In the genomic region with DNA sequence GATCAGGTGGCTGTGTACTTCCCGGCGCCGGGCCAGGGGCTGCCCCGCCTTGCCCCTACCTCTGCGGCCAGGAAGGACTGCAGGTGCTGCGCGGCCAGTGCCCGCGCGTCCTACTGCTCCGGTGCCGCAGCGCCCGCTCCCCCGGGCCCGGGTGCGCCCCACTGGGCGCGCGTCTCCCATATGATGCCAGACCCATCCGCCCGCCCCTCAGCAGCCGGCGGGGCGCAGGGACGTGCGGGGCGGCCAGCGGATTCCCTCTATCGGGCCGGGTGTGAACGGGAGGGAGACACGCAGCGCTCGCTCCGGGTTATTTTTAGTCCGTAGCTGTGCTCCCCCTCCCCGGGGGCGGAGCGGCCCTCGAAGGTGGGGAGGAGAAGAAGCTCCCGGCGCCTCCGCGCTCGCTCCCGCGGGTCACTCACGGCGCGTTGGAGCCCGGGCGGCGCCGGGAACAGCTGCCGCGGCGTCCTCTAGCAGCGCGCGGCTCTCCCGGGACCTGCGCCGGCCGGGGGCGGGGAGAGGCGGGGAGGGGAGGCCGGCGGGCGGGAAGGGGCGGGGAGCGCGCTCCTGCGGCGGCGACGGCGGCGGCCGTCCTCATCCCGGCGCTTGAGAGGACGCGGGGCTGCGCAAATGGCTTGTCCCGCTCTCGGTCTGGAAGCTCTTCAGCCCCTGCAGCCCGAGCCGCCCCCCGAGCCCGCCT, we compare ENCODE assay signal across 8 cellular contexts.
DNase-seq lines count a peak whose midpoint lies in the region; ATAC-seq and TF ChIP-seq lines count a peak whose summit lies in the region.

No MANE protein-coding gene starts in this region.

- peak overlapping the region; percentile 68 for H3K4me3 Mint-ChIP-seq in dendritic cell treated with granulocyte-macrophage colony-stimulating factor and Interleukin-4, amounts not matched to agents 40 ng/mL and 50 ng/mL, for 4 days

- H3K9ac ChIP-seq in liver (ENCODE audit: low read depth in 1 of 2, low read length in 2 of 2), result peak overlapping the region; percentile 29 to 60

- intact Hi-C loops in dendritic cell treated with granulocyte-macrophage colony-stimulating factor and Interleukin-4, amounts not matched to agents 40 ng/mL and 50 ng/mL, for 4 days (cut with micrococcal nuclease), result no loop called here

- H3K27me3 Mint-ChIP-seq in dendritic cell treated with granulocyte-macrophage colony-stimulating factor and Interleukin-4, amounts not matched to agents 40 ng/mL and 50 ng/mL, for 4 days, result peaks cover 66% of the 10 kb centered on the region

- H3K27ac ChIP-seq in liver (ENCODE audit: low read depth in 1 of 2, low read length in 2 of 2), result peak overlapping the region; percentile 75 to 90
- peak overlapping the region; percentile 78 to 92 for H3K27ac ChIP-seq in thoracic aorta

- H3K4me3 ChIP-seq in liver (ENCODE audit: low read depth in 1 of 3, low read length in 3 of 3) (peak overlapping the region; percentile 62 to 95 (median 76)), thoracic aorta (peak overlapping the region; percentile 93)

- H3K9me3 ChIP-seq in liver (ENCODE audit: control insufficient read depth in 4 of 4, low read length in 3 of 4), result no peaks in the 10 kb centered on the region
- H3K9me3 ChIP-seq in thoracic aorta, result no peaks in the 10 kb centered on the region

- no peaks in the 10 kb centered on the region for H3K27me3 ChIP-seq in liver (ENCODE audit: control insufficient read depth in 4 of 4, insufficient read depth in 4 of 4, low read length in 3 of 4)
- H3K27me3 ChIP-seq in thoracic aorta (replicated peaks; ENCODE audit: insufficient read depth), result no peaks in the 10 kb centered on the region

- no peaks in the 10 kb centered on the region for H3K36me3 Mint-ChIP-seq in dendritic cell treated with granulocyte-macrophage colony-stimulating factor and Interleukin-4, amounts not matched to agents 40 ng/mL and 50 ng/mL, for 4 days (ENCODE audit: low read depth)

- H3K36me3 ChIP-seq in liver (ENCODE audit: control insufficient read depth in 4 of 4, insufficient read depth in 3 of 4, low read depth in 1 of 4, low read length in 3 of 4) (no peaks in the 10 kb centered on the region), thoracic aorta (no peaks in the 10 kb centered on the region)

- H3K4me1 Mint-ChIP-seq in dendritic cell treated with granulocyte-macrophage colony-stimulating factor and Interleukin-4, amounts not matched to agents 40 ng/mL and 50 ng/mL, for 4 days (ENCODE audit: low read depth), result peaks cover 19% of the 10 kb centered on the region

- DNase-seq in AG08396 (ENCODE audit: low spot score), result peak; percentile 75
- peak; percentile 53 for DNase-seq in HEK293T (ENCODE audit: extremely low spot score)
- peak; percentile 29 for DNase-seq in NCI-H748 treated with DMSO at 0.1 percent for 48 hours (lab: John Stamatoyannopoulos, UW)
- DNase-seq in thoracic aorta (ENCODE audit: low spot score), result peak; percentile 32

- WGBS in liver, result 1% methylated on average over 91 of the region's 91 CpGs

- H3K9me3 Mint-ChIP-seq in dendritic cell treated with granulocyte-macrophage colony-stimulating factor and Interleukin-4, amounts not matched to agents 40 ng/mL and 50 ng/mL, for 4 days, result no peaks in the 10 kb centered on the region

- ATAC-seq in thoracic aorta (ENCODE audit: insufficient number of reproducible peaks, low FRiP score, low read depth), result peak; percentile 25
- no peak for ATAC-seq in HG02938 (IDR thresholded peaks at IDR 0.05; ENCODE audit: unreplicated experiment)
- no peak for ATAC-seq in HG03460 (IDR thresholded peaks at IDR 0.05; ENCODE audit: unreplicated experiment)

- no peak for TF ChIP-seq CTCF in liver (IDR thresholded peaks at IDR 0.05; ENCODE audit: low read depth, low read length, missing input control)
- no peak for TF ChIP-seq CTCF in thoracic aorta (IDR thresholded peaks at IDR 0.05)

- no peak for TF ChIP-seq RAD21 in liver (IDR thresholded peaks at IDR 0.05)

- H3K27ac Mint-ChIP-seq in dendritic cell treated with granulocyte-macrophage colony-stimulating factor and Interleukin-4, amounts not matched to agents 40 ng/mL and 50 ng/mL, for 4 days, result no peak overlapping the region

- POLR2A ChIA-PET in HEK293T (lab: Yijun Ruan, JAX), result interaction anchor here (0.6 to 2.4 kb wide), 14 partner anchors 10 to 103 kb away, joined by 3 to 10 read pairs (median 4); no protein-coding TSS in a partner anchor

- CTCF ChIA-PET in HEK293T (lab: Yijun Ruan, JAX), result interaction anchor here (0.6 to 1.6 kb wide), 4 partner anchors 77 to 301 kb away, joined by 3 to 4 read pairs (median 3); no protein-coding TSS in a partner anchor

- H3K4me1 ChIP-seq in liver (ENCODE audit: control insufficient read depth in 4 of 4, insufficient read depth in 4 of 4, low read length in 3 of 4) (peaks cover 4 to 29% (median 11%) of the 10 kb centered on the region in 4 donors), thoracic aorta (ENCODE audit: control insufficient read depth in 1 of 2, low read depth in 2 of 2) (peaks cover 22 to 38% of the 10 kb centered on the region in 2 donors)

TF ChIP-seq in HEK293T, 16 proteins besides CTCF, POLR2A, EP300 and RAD21:
- TF ChIP-seq HDGF (IDR thresholded peaks at IDR 0.05; ENCODE audit: borderline replicate concordance) (no peak), TARDBP (IDR thresholded peaks at IDR 0.05) (no peak), L3MBTL2 (conservative IDR thresholded peaks at IDR 0.05) (no peak), LEF1 (IDR thresholded peaks at IDR 0.05; ENCODE audit: borderline replicate concordance) (no peak), ZNF384 (IDR thresholded peaks at IDR 0.05) (no peak), SUZ12 (IDR thresholded peaks at IDR 0.05) (no peak), SP1 (IDR thresholded peaks at IDR 0.05) (no peak), FOXM1 (IDR thresholded peaks at IDR 0.05; ENCODE audit: borderline replicate concordance) (no peak), NFRKB (IDR thresholded peaks at IDR 0.05) (no peak), ARNT (IDR thresholded peaks at IDR 0.05) (no peak), FOXA1 (IDR thresholded peaks at IDR 0.05) (no peak), BHLHE40 (IDR thresholded peaks at IDR 0.05; ENCODE audit: borderline replicate concordance) (no peak), CTBP1 (IDR thresholded peaks at IDR 0.05; ENCODE audit: borderline replicate concordance) (no peak), ELF4 (IDR thresholded peaks at IDR 0.05) (no peak), FOXK2 (IDR thresholded peaks at IDR 0.05) (no peak)
- TF ChIP-seq, protein P1, sequence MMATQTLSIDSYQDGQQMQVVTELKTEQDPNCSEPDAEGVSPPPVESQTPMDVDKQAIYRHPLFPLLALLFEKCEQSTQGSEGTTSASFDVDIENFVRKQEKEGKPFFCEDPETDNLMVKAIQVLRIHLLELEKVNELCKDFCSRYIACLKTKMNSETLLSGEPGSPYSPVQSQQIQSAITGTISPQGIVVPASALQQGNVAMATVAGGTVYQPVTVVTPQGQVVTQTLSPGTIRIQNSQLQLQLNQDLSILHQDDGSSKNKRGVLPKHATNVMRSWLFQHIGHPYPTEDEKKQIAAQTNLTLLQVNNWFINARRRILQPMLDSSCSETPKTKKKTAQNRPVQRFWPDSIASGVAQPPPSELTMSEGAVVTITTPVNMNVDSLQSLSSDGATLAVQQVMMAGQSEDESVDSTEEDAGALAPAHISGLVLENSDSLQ (IDR thresholded peaks at IDR 0.05), result no peak

TF ChIP-seq in liver, 16 proteins besides CTCF, POLR2A, EP300 and RAD21:
- TF ChIP-seq RXRA (IDR thresholded peaks at IDR 0.05) (no peak), GABPA (IDR thresholded peaks at IDR 0.05 in 1 of 2, conservative IDR thresholded peaks at IDR 0.05 in 1 of 2) (no peak), HNF4G (IDR thresholded peaks at IDR 0.05) (no peak), NR2F2 (IDR thresholded peaks at IDR 0.05) (no peak), FOXA1 (IDR thresholded peaks at IDR 0.05) (no peak), FOXA2 (IDR thresholded peaks at IDR 0.05) (no peak)
- TF ChIP-seq, protein P2, sequence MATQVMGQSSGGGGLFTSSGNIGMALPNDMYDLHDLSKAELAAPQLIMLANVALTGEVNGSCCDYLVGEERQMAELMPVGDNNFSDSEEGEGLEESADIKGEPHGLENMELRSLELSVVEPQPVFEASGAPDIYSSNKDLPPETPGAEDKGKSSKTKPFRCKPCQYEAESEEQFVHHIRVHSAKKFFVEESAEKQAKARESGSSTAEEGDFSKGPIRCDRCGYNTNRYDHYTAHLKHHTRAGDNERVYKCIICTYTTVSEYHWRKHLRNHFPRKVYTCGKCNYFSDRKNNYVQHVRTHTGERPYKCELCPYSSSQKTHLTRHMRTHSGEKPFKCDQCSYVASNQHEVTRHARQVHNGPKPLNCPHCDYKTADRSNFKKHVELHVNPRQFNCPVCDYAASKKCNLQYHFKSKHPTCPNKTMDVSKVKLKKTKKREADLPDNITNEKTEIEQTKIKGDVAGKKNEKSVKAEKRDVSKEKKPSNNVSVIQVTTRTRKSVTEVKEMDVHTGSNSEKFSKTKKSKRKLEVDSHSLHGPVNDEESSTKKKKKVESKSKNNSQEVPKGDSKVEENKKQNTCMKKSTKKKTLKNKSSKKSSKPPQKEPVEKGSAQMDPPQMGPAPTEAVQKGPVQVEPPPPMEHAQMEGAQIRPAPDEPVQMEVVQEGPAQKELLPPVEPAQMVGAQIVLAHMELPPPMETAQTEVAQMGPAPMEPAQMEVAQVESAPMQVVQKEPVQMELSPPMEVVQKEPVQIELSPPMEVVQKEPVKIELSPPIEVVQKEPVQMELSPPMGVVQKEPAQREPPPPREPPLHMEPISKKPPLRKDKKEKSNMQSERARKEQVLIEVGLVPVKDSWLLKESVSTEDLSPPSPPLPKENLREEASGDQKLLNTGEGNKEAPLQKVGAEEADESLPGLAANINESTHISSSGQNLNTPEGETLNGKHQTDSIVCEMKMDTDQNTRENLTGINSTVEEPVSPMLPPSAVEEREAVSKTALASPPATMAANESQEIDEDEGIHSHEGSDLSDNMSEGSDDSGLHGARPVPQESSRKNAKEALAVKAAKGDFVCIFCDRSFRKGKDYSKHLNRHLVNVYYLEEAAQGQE (IDR thresholded peaks at IDR 0.05), result no peak
- TF ChIP-seq, protein P3, sequence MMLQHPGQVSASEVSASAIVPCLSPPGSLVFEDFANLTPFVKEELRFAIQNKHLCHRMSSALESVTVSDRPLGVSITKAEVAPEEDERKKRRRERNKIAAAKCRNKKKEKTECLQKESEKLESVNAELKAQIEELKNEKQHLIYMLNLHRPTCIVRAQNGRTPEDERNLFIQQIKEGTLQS (IDR thresholded peaks at IDR 0.05), result no peak
